In genomic region chr6:31927242-31927867, GRCh38 we compare ENCODE assay signal across 1 cellular context.
TF ChIP-seq lines count a peak whose summit lies in the region.

C2 (plus strand) TSS chr6:31927717; CDS start chr6:31927753, 36 bp downstream.

TF ChIP-seq in HepG2, 621 proteins besides CTCF, POLR2A, EP300 and RAD21 (continued from another document and continues in another):
- TF ChIP-seq, protein P1, sequence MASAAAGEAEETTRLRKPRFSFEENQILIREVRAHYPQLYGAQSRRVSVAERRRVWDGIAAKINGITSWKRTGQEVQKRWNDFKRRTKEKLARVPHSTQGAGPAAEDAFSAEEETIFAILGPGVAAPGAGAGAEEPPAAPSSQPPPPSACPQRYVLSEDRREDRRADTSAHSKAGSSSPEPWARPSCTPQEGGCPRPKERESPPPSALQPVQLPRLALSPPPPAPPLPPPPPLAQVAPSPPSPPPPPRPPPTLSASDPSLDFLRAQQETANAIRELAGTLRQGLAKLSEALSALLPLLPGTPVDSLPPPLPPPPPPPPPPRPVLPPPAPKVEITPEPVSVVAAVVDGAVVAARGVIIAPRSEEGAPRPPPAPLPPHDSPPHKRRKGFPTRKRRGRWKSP (CRISPR knock-in tag; IDR thresholded peaks at IDR 0.05), result peak; percentile 86
- peak; percentile 94 for TF ChIP-seq ZNF335 (CRISPR knock-in tag; IDR thresholded peaks at IDR 0.05)
- TF ChIP-seq AFF4 (CRISPR knock-in tag; IDR thresholded peaks at IDR 0.05), result no peak; the same call in 1 of the 2 replicates
- peak; percentile 82 for TF ChIP-seq FOSL2 (CRISPR knock-in tag; IDR thresholded peaks at IDR 0.05)
- no peak for TF ChIP-seq PAF1 (CRISPR knock-in tag; IDR thresholded peaks at IDR 0.05)
- TF ChIP-seq HOXD1 (CRISPR knock-in tag; IDR thresholded peaks at IDR 0.05), result 0 out of 2 replicates have a peak, but pooled peaks have one; percentile 43
- TF ChIP-seq ZBTB7A (CRISPR knock-in tag; IDR thresholded peaks at IDR 0.05), result no peak; the same call in 1 of the 2 replicates
- TF ChIP-seq FOXP1 (IDR thresholded peaks at IDR 0.05), result peak; percentile 59; the same call in 1 of the 2 replicates
- TF ChIP-seq FOXP1 (CRISPR knock-in tag; IDR thresholded peaks at IDR 0.05), result peak; percentile 98
- TF ChIP-seq ZFP36L1 (CRISPR knock-in tag; IDR thresholded peaks at IDR 0.05), result no peak
- TF ChIP-seq CHCHD3 (CRISPR knock-in tag; IDR thresholded peaks at IDR 0.05), result peak; percentile 50; the same call in 1 of the 2 replicates
- TF ChIP-seq PCBP2 (optimal IDR thresholded peaks at IDR 0.05; ENCODE audit: low read depth, low read length, poor library complexity, severe bottlenecking), result no peak
- no peak for TF ChIP-seq ZNF839 (CRISPR knock-in tag; IDR thresholded peaks at IDR 0.05; ENCODE audit: borderline replicate concordance)
- peak; percentile 45 for TF ChIP-seq ERF (CRISPR knock-in tag; IDR thresholded peaks at IDR 0.05)
- peak; percentile 94 for TF ChIP-seq MTA1 (CRISPR knock-in tag; IDR thresholded peaks at IDR 0.05; ENCODE audit: borderline replicate concordance)
- TF ChIP-seq ZNF253 (CRISPR knock-in tag; IDR thresholded peaks at IDR 0.05; ENCODE audit: borderline replicate concordance), result no peak
- peak; percentile 95 for TF ChIP-seq LCORL (IDR thresholded peaks at IDR 0.05)
- TF ChIP-seq LCORL (CRISPR knock-in tag; IDR thresholded peaks at IDR 0.05), result peak; percentile 96
- no peak for TF ChIP-seq ZNF484 (CRISPR knock-in tag; IDR thresholded peaks at IDR 0.05; ENCODE audit: borderline replicate concordance, low read depth)
- TF ChIP-seq, protein P2, sequence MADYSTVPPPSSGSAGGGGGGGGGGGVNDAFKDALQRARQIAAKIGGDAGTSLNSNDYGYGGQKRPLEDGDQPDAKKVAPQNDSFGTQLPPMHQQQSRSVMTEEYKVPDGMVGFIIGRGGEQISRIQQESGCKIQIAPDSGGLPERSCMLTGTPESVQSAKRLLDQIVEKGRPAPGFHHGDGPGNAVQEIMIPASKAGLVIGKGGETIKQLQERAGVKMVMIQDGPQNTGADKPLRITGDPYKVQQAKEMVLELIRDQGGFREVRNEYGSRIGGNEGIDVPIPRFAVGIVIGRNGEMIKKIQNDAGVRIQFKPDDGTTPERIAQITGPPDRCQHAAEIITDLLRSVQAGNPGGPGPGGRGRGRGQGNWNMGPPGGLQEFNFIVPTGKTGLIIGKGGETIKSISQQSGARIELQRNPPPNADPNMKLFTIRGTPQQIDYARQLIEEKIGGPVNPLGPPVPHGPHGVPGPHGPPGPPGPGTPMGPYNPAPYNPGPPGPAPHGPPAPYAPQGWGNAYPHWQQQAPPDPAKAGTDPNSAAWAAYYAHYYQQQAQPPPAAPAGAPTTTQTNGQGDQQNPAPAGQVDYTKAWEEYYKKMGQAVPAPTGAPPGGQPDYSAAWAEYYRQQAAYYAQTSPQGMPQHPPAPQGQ (CRISPR knock-in tag; IDR thresholded peaks at IDR 0.05; ENCODE audit: borderline replicate concordance), result 0 out of 2 replicates have a peak, but pooled peaks have one; percentile 27
- TF ChIP-seq ZNF251 (CRISPR knock-in tag; IDR thresholded peaks at IDR 0.05), result no peak
- TF ChIP-seq HOXA9 (CRISPR knock-in tag; IDR thresholded peaks at IDR 0.05; ENCODE audit: borderline replicate concordance), result no peak
- 0 out of 2 replicates have a peak, but pooled peaks have one; percentile 41 for TF ChIP-seq ZSCAN31 (CRISPR knock-in tag; IDR thresholded peaks at IDR 0.05; ENCODE audit: low read depth)
- TF ChIP-seq MIER3 (CRISPR knock-in tag; IDR thresholded peaks at IDR 0.05; ENCODE audit: borderline replicate concordance), result peak; percentile 99
- TF ChIP-seq ZZZ3 (CRISPR knock-in tag; IDR thresholded peaks at IDR 0.05; ENCODE audit: borderline replicate concordance), result no peak
- peak; percentile 59; the same call in 1 of the 2 replicates for TF ChIP-seq ZNF292 (CRISPR knock-in tag; IDR thresholded peaks at IDR 0.05; ENCODE audit: borderline replicate concordance, low read depth)
- peak; percentile 97 for TF ChIP-seq MAX (IDR thresholded peaks at IDR 0.05)
- TF ChIP-seq, protein P3, sequence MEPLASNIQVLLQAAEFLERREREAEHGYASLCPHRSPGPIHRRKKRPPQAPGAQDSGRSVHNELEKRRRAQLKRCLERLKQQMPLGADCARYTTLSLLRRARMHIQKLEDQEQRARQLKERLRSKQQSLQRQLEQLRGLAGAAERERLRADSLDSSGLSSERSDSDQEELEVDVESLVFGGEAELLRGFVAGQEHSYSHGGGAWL (CRISPR knock-in tag; IDR thresholded peaks at IDR 0.05), result peak; percentile 45; the same call in 1 of the 2 replicates
- TF ChIP-seq, protein P4, sequence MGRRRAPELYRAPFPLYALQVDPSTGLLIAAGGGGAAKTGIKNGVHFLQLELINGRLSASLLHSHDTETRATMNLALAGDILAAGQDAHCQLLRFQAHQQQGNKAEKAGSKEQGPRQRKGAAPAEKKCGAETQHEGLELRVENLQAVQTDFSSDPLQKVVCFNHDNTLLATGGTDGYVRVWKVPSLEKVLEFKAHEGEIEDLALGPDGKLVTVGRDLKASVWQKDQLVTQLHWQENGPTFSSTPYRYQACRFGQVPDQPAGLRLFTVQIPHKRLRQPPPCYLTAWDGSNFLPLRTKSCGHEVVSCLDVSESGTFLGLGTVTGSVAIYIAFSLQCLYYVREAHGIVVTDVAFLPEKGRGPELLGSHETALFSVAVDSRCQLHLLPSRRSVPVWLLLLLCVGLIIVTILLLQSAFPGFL (CRISPR knock-in tag; IDR thresholded peaks at IDR 0.05), result no peak
- TF ChIP-seq ZNF451 (CRISPR knock-in tag; IDR thresholded peaks at IDR 0.05), result 0 out of 2 replicates have a peak, but pooled peaks have one; percentile 36
- peak; percentile 94 for TF ChIP-seq REPIN1 (CRISPR knock-in tag; IDR thresholded peaks at IDR 0.05; ENCODE audit: borderline replicate concordance, low read depth)
- TF ChIP-seq ZSCAN21 (CRISPR knock-in tag; IDR thresholded peaks at IDR 0.05; ENCODE audit: borderline replicate concordance), result no peak
- no peak for TF ChIP-seq SNAI1 (CRISPR knock-in tag; IDR thresholded peaks at IDR 0.05; ENCODE audit: borderline replicate concordance)
- TF ChIP-seq, protein P5, sequence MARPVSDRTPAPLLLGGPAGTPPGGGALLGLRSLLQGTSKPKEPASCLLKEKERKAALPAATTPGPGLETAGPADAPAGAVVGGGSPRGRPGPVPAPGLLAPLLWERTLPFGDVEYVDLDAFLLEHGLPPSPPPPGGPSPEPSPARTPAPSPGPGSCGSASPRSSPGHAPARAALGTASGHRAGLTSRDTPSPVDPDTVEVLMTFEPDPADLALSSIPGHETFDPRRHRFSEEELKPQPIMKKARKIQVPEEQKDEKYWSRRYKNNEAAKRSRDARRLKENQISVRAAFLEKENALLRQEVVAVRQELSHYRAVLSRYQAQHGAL (CRISPR knock-in tag; IDR thresholded peaks at IDR 0.05; ENCODE audit: not compliant biosample characterization), result no peak
- TF ChIP-seq, protein P6, sequence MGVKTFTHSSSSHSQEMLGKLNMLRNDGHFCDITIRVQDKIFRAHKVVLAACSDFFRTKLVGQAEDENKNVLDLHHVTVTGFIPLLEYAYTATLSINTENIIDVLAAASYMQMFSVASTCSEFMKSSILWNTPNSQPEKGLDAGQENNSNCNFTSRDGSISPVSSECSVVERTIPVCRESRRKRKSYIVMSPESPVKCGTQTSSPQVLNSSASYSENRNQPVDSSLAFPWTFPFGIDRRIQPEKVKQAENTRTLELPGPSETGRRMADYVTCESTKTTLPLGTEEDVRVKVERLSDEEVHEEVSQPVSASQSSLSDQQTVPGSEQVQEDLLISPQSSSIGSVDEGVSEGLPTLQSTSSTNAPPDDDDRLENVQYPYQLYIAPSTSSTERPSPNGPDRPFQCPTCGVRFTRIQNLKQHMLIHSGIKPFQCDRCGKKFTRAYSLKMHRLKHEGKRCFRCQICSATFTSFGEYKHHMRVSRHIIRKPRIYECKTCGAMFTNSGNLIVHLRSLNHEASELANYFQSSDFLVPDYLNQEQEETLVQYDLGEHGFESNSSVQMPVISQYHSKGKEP (CRISPR knock-in tag; IDR thresholded peaks at IDR 0.05), result no peak
- TF ChIP-seq ZNF615 (CRISPR knock-in tag; IDR thresholded peaks at IDR 0.05; ENCODE audit: borderline replicate concordance), result no peak; the same call in 1 of the 2 replicates
- TF ChIP-seq BHLHE40 (IDR thresholded peaks at IDR 0.05; ENCODE audit: low read length), result peak; percentile 98
- TF ChIP-seq, protein P7, sequence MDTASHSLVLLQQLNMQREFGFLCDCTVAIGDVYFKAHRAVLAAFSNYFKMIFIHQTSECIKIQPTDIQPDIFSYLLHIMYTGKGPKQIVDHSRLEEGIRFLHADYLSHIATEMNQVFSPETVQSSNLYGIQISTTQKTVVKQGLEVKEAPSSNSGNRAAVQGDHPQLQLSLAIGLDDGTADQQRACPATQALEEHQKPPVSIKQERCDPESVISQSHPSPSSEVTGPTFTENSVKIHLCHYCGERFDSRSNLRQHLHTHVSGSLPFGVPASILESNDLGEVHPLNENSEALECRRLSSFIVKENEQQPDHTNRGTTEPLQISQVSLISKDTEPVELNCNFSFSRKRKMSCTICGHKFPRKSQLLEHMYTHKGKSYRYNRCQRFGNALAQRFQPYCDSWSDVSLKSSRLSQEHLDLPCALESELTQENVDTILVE (CRISPR knock-in tag; IDR thresholded peaks at IDR 0.05), result peak; percentile 71
- TF ChIP-seq ZNF205 (CRISPR knock-in tag; IDR thresholded peaks at IDR 0.05), result 0 out of 2 replicates have a peak, but pooled peaks have one; percentile 38
- peak; percentile 40; the same call in 1 of the 2 replicates for TF ChIP-seq KDM5A (IDR thresholded peaks at IDR 0.05; ENCODE audit: borderline replicate concordance, low read length)
- peak; percentile 90 for TF ChIP-seq BORCS8-MEF2B (CRISPR knock-in tag; IDR thresholded peaks at IDR 0.05)
- peak; percentile 85 for TF ChIP-seq RXRB (CRISPR knock-in tag; IDR thresholded peaks at IDR 0.05; ENCODE audit: borderline replicate concordance)
- no peak for TF ChIP-seq ZNF510 (CRISPR knock-in tag; IDR thresholded peaks at IDR 0.05; ENCODE audit: low read depth)
- no peak for TF ChIP-seq GPN1 (CRISPR knock-in tag; IDR thresholded peaks at IDR 0.05; ENCODE audit: borderline replicate concordance)
- TF ChIP-seq, protein P8, sequence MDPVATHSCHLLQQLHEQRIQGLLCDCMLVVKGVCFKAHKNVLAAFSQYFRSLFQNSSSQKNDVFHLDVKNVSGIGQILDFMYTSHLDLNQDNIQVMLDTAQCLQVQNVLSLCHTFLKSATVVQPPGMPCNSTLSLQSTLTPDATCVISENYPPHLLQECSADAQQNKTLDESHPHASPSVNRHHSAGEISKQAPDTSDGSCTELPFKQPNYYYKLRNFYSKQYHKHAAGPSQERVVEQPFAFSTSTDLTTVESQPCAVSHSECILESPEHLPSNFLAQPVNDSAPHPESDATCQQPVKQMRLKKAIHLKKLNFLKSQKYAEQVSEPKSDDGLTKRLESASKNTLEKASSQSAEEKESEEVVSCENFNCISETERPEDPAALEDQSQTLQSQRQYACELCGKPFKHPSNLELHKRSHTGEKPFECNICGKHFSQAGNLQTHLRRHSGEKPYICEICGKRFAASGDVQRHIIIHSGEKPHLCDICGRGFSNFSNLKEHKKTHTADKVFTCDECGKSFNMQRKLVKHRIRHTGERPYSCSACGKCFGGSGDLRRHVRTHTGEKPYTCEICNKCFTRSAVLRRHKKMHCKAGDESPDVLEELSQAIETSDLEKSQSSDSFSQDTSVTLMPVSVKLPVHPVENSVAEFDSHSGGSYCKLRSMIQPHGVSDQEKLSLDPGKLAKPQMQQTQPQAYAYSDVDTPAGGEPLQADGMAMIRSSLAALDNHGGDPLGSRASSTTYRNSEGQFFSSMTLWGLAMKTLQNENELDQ (CRISPR knock-in tag; IDR thresholded peaks at IDR 0.05; ENCODE audit: borderline replicate concordance), result no peak
- TF ChIP-seq, protein P9, sequence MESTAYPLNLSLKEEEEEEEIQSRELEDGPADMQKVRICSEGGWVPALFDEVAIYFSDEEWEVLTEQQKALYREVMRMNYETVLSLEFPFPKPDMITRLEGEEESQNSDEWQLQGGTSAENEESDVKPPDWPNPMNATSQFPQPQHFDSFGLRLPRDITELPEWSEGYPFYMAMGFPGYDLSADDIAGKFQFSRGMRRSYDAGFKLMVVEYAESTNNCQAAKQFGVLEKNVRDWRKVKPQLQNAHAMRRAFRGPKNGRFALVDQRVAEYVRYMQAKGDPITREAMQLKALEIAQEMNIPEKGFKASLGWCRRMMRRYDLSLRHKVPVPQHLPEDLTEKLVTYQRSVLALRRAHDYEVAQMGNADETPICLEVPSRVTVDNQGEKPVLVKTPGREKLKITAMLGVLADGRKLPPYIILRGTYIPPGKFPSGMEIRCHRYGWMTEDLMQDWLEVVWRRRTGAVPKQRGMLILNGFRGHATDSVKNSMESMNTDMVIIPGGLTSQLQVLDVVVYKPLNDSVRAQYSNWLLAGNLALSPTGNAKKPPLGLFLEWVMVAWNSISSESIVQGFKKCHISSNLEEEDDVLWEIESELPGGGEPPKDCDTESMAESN (CRISPR knock-in tag; conservative IDR thresholded peaks at IDR 0.05), result peak; percentile 85
- TF ChIP-seq ETV6 (CRISPR knock-in tag; conservative IDR thresholded peaks at IDR 0.05), result no peak; the same call in 1 of the 2 replicates
